ENCODE assay signal across 27 cellular contexts in the genomic region with DNA sequence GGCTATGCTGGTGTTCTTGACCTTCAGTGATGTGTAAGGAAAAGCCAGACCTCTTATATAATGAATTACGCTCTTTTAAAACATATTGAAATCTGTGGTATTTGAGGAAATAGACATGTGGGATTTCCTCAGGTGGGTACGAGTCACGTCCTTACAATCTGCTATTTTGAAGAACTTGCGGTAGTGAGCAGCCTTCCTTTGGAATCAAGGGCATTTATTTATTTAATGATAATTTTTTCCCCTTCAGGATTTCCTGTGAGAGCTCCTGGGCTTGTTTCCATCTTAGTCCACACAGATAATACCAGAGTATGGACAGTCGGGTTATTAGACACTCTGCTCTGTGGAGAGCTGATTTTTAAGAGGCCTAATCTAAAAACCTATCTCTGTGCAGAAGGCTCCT.
DNase-seq lines count a peak whose midpoint lies in the region; ATAC-seq lines count a peak whose summit lies in the region.
"Had no signal": no experiment of that assay in that cellular context is flagged by ENCODE, and none has a peak within 500 bp of the region (broad histone marks: within the 10 kb centered on the region; RNA-seq: fewer than 3 reads in every experiment).

No MANE protein-coding gene starts in this region.

- no peak overlapping the region for H2AK5ac ChIP-seq in mesendoderm (ENCODE audit: low read length)

- no peak overlapping the region for H4K5ac ChIP-seq in mesendoderm (ENCODE audit: low read length)

- no peak overlapping the region for H3K9ac ChIP-seq in mesendoderm (ENCODE audit: low read length)

- H3K4ac ChIP-seq in mesendoderm (ENCODE audit: low read depth, low read length) = no peak overlapping the region

- no peaks in the 10 kb centered on the region for H3K36me3 ChIP-seq in mesendoderm (ENCODE audit: control insufficient read depth, insufficient read depth, low read length)
- H3K36me3 ChIP-seq: gastrocnemius medialis, tibial nerve had no signal

- no peaks in the 10 kb centered on the region for H3K79me2 ChIP-seq in mesendoderm (ENCODE audit: control insufficient read depth, insufficient read depth, low read length)

- no peak overlapping the region for H2BK15ac ChIP-seq in mesendoderm (replicated peaks; ENCODE audit: low read depth)

- H2BK120ac ChIP-seq in mesendoderm (ENCODE audit: low read depth, low read length) = no peak overlapping the region

- H3K27me3 ChIP-seq in mesendoderm (ENCODE audit: insufficient read depth, low read length, poor library complexity) = no peaks in the 10 kb centered on the region
- H3K27me3 ChIP-seq: gastrocnemius medialis, tibial nerve had no signal

- no peak overlapping the region for H3K18ac ChIP-seq in mesendoderm (ENCODE audit: low read length)

- H3K56ac ChIP-seq in mesendoderm (ENCODE audit: low read length) = no peak overlapping the region

- peak overlapping the region; percentile 17 for H4K8ac ChIP-seq in mesendoderm (ENCODE audit: low read depth, low read length)

- WGBS in mesendoderm (ENCODE audit: extremely low coverage, insufficient coverage, low lambda C conversion rate) = no CpG with 5 or more reads among the region's 5 CpGs

- ATAC-seq in GM19397 (IDR thresholded peaks at IDR 0.05; ENCODE audit: unreplicated experiment) (no peak), GM18498 (IDR thresholded peaks at IDR 0.05; ENCODE audit: unreplicated experiment) (no peak), HG02588 (IDR thresholded peaks at IDR 0.05; ENCODE audit: unreplicated experiment) (no peak)
- ATAC-seq: gastrocnemius medialis; Right ventricle myocardium inferior; sciatic nerve; stimulated activated naive CD8-positive, alpha-beta T cell treated with anti-CD3 and anti-CD28 coated beads, Interleukin-15, amount 100 ng/mL, for 72 hours had no signal

- H3K79me1 ChIP-seq in mesendoderm (ENCODE audit: low read length) = no peaks in the 10 kb centered on the region

- no peak overlapping the region for H3K4me2 ChIP-seq in mesendoderm (ENCODE audit: low read length)

- no peak overlapping the region for H3K27ac ChIP-seq in mesendoderm (ENCODE audit: low read depth, low read length)
- H3K27ac ChIP-seq: gastrocnemius medialis, tibial nerve had no signal

- H3K23ac ChIP-seq in mesendoderm (ENCODE audit: low read length) = no peak overlapping the region

- H3K4me1 ChIP-seq in mesendoderm (ENCODE audit: control insufficient read depth, low read depth, low read length) = no peaks in the 10 kb centered on the region

- H3K4me3 ChIP-seq in mesendoderm (ENCODE audit: low read length) = no peak overlapping the region
- H3K4me3 ChIP-seq: gastrocnemius medialis, tibial nerve had no signal

- no peak overlapping the region for H2BK5ac ChIP-seq in mesendoderm (ENCODE audit: low read length)

- DNase-seq in ELR (ENCODE audit: low read depth) (peak; percentile 61), RPMI7951 (ENCODE audit: low read depth) (peak; percentile 19), dermis blood vessel endothelial cell (peak; percentile 62), mesendoderm (no peak), CD1c-positive myeloid dendritic cell (ENCODE audit: extremely low spot score) (no peak)
- DNase-seq: activated B cell treated with CpG ODN at 0.5 μM for 24 hours; activated naive CD4-positive, alpha-beta T cell treated with anti-CD3 and anti-CD28 coated beads for 36 hours; amygdala; CD4-positive, alpha-beta T cell; erythroblast; gastrocnemius medialis; hippocampal formation; immature natural killer cell; Kasumi-1; NCI-H1092; NCI-H1930; NCI-H2227 treated with DMSO at 0.1 percent for 48 hours; NCI-H748 treated with DMSO at 0.1 percent for 48 hours; posterior cingulate gyrus; stimulated activated naive CD8-positive, alpha-beta T cell treated with anti-CD3 and anti-CD28 coated beads, Interleukin-15, amount 100 ng/mL, for 72 hours; T1000 had no signal

Comparison
In these comparisons a context has a peak if more than half of its experiments do, and no peak if none do; other contexts are left out.
1. DNase-seq: peak in ELR (single experiment), RPMI7951 (single experiment) and dermis blood vessel endothelial cell (single experiment); none in mesendoderm (single experiment) and CD1c-positive myeloid dendritic cell (single experiment).